In the genomic region with DNA sequence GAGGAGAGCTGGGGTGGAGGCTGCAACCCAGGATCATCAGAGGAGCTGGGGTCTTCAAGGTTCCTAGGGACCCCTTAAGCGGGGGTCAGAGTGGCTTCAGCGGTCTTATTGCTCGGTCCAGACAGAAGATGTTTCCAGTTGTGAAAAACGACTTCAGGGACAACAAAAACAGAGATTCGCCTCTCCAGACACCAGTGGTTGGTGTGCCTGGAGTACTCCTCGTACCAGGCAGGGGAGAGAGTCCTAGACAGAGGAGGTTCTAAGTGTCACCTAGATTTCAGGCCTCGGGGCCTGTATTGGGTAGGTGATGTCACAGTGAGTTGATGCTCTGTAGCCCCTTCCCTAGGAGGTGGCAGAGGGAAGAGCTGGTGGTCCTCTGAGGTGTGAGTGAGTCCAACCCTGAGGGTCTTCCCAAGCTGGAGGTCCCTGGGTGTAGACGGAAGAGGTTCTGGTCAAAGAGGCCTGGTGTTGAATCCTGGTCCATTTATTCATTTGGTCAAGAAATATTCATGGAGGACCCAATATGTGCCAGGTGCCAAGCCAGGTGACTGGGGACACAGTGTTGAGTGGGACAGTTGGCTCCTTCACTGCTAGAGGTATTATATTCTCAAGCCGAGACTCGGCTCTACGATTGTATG, we compare ENCODE assay signal across 13 cellular contexts. TPM values are rescaled to one million over a fixed set of nuclear protein-coding genes. Genes with fewer than 3 reads are reported as not detected.
A peak's percentile ranks its signal among the peaks of the same experiment; 100 is the strongest.
DNase-seq lines count a peak whose midpoint lies in the region; ATAC-seq and TF ChIP-seq lines count a peak whose summit lies in the region.
"Had no signal": no experiment of that assay in that cellular context is flagged by ENCODE, and none has a peak within 500 bp of the region (broad histone marks: within the 10 kb centered on the region; RNA-seq: fewer than 3 reads in every experiment).

No MANE protein-coding gene starts in this region.

- DNase-seq in activated CD4-positive, alpha-beta memory T cell treated with anti-CD3 and anti-CD28 coated beads for 36 hours: peak; percentile 4
- DNase-seq in activated CD4-positive, alpha-beta memory T cell treated with anti-CD3 and anti-CD28 coated beads, Interleukin-2, amount 10 ng/mL, durations not matched to agents 7 days and 5 days: no peak
- peak; percentile 53 for DNase-seq in Karpas-422
- peak; percentile 34 to 67 for DNase-seq in vagina (ENCODE audit: extremely low spot score in 2 of 2)
- no peak for DNase-seq in NCI-H2171 treated with DMSO at 0.1 percent for 48 hours (lab: John Stamatoyannopoulos, UW)
- DNase-seq in DMS 273 treated with DMSO at 0.1 percent for 48 hours (lab: John Stamatoyannopoulos, UW): no peak

- peak overlapping the region; percentile 38 for H3K9ac ChIP-seq in Karpas-422 (ENCODE audit: low read length)

- no peak for TF ChIP-seq POLR2A in vagina (IDR thresholded peaks at IDR 0.05)

- no peak overlapping the region for H3K4me3 Mint-ChIP-seq in activated CD4-positive, alpha-beta memory T cell treated with anti-CD3 and anti-CD28 coated beads for 36 hours
- no peak overlapping the region for H3K4me3 Mint-ChIP-seq in activated CD4-positive, alpha-beta memory T cell treated with anti-CD3 and anti-CD28 coated beads, Interleukin-2, amount 10 ng/mL, durations not matched to agents 7 days and 5 days
- H3K4me3 Mint-ChIP-seq in dendritic cell treated with granulocyte-macrophage colony-stimulating factor and Interleukin-4, amounts not matched to agents 40 ng/mL and 50 ng/mL, for 4 days: no peak overlapping the region
- H3K4me3 Mint-ChIP-seq: H9 had no signal

- H3K36me3 Mint-ChIP-seq in activated CD4-positive, alpha-beta memory T cell treated with anti-CD3 and anti-CD28 coated beads for 36 hours: no peaks in the 10 kb centered on the region
- H3K36me3 Mint-ChIP-seq in activated CD4-positive, alpha-beta memory T cell treated with anti-CD3 and anti-CD28 coated beads, Interleukin-2, amount 10 ng/mL, durations not matched to agents 7 days and 5 days (ENCODE audit: low read depth): no peaks in the 10 kb centered on the region
- H3K36me3 Mint-ChIP-seq in dendritic cell treated with granulocyte-macrophage colony-stimulating factor and Interleukin-4, amounts not matched to agents 40 ng/mL and 50 ng/mL, for 4 days (ENCODE audit: low read depth): no peaks in the 10 kb centered on the region

- H3K79me2 ChIP-seq in Karpas-422 (ENCODE audit: low read length): no peaks in the 10 kb centered on the region

- H3K9me3 ChIP-seq in Karpas-422 (ENCODE audit: low read length) (no peaks in the 10 kb centered on the region), vagina (no peaks in the 10 kb centered on the region)
- H3K9me3 ChIP-seq: SJSA1 had no signal

- no peak overlapping the region for H3K4me3 ChIP-seq in Karpas-422 (ENCODE audit: low read length)
- no peak overlapping the region for H3K4me3 ChIP-seq in vagina
- H3K4me3 ChIP-seq: PC-9, SJSA1 had no signal

- POLR2A ChIA-PET in activated CD4-positive, alpha-beta memory T cell treated with anti-CD3 and anti-CD28 coated beads for 36 hours (lab: Charles Lee): no interaction called here
- POLR2A ChIA-PET in activated CD4-positive, alpha-beta memory T cell treated with anti-CD3 and anti-CD28 coated beads, Interleukin-2, amount 10 ng/mL, durations not matched to agents 7 days and 5 days (lab: Charles Lee): interaction anchor here (0.6 to 2.1 kb wide), 7 partner anchors 28 to 305 kb away, joined by 3 to 13 read pairs (median 3); no protein-coding TSS in a partner anchor

- no peak for ATAC-seq in GM18909 (IDR thresholded peaks at IDR 0.05; ENCODE audit: poor library complexity, unreplicated experiment)

- H3K27ac Mint-ChIP-seq in activated CD4-positive, alpha-beta memory T cell treated with anti-CD3 and anti-CD28 coated beads for 36 hours: no peak overlapping the region
- H3K27ac Mint-ChIP-seq in activated CD4-positive, alpha-beta memory T cell treated with anti-CD3 and anti-CD28 coated beads, Interleukin-2, amount 10 ng/mL, durations not matched to agents 7 days and 5 days: no peak overlapping the region
- H3K27ac Mint-ChIP-seq in dendritic cell treated with granulocyte-macrophage colony-stimulating factor and Interleukin-4, amounts not matched to agents 40 ng/mL and 50 ng/mL, for 4 days: peak overlapping the region; percentile 67
- H3K27ac Mint-ChIP-seq: H9 had no signal

- no peaks in the 10 kb centered on the region for H4K20me1 ChIP-seq in Karpas-422 (ENCODE audit: insufficient read depth, low read depth, low read length)

- peak overlapping the region; percentile 69 for H3K4me2 ChIP-seq in Karpas-422 (ENCODE audit: low read depth, low read length, poor library complexity, severe bottlenecking)
- H3K4me2 ChIP-seq: PC-9 had no signal

- H3K9me3 Mint-ChIP-seq in activated CD4-positive, alpha-beta memory T cell treated with anti-CD3 and anti-CD28 coated beads for 36 hours: no peaks in the 10 kb centered on the region
- H3K9me3 Mint-ChIP-seq in activated CD4-positive, alpha-beta memory T cell treated with anti-CD3 and anti-CD28 coated beads, Interleukin-2, amount 10 ng/mL, durations not matched to agents 7 days and 5 days: no peaks in the 10 kb centered on the region
- H3K9me3 Mint-ChIP-seq in dendritic cell treated with granulocyte-macrophage colony-stimulating factor and Interleukin-4, amounts not matched to agents 40 ng/mL and 50 ng/mL, for 4 days: no peaks in the 10 kb centered on the region
- H3K9me3 Mint-ChIP-seq: H9 had no signal

- peaks cover 2% of the 10 kb centered on the region for H3K4me1 Mint-ChIP-seq in activated CD4-positive, alpha-beta memory T cell treated with anti-CD3 and anti-CD28 coated beads for 36 hours (ENCODE audit: low read depth)
- peaks cover 22% of the 10 kb centered on the region for H3K4me1 Mint-ChIP-seq in activated CD4-positive, alpha-beta memory T cell treated with anti-CD3 and anti-CD28 coated beads, Interleukin-2, amount 10 ng/mL, durations not matched to agents 7 days and 5 days
- H3K4me1 Mint-ChIP-seq in dendritic cell treated with granulocyte-macrophage colony-stimulating factor and Interleukin-4, amounts not matched to agents 40 ng/mL and 50 ng/mL, for 4 days (ENCODE audit: low read depth): peaks cover 42% of the 10 kb centered on the region
- H3K4me1 Mint-ChIP-seq: H9 had no signal

- intact Hi-C loops in activated CD4-positive, alpha-beta memory T cell treated with anti-CD3 and anti-CD28 coated beads for 36 hours (cut with micrococcal nuclease): no loop called here
- intact Hi-C loops in dendritic cell treated with granulocyte-macrophage colony-stimulating factor and Interleukin-4, amounts not matched to agents 40 ng/mL and 50 ng/mL, for 4 days (cut with micrococcal nuclease): loop anchor here (5.0 kb wide), 1 partner anchor 36 kb away; no protein-coding TSS in a partner anchor
- intact Hi-C loops in vagina (cut with DNase I): no loop called here

- H3K4me1 ChIP-seq in Karpas-422 (ENCODE audit: low read length): peaks cover 100% of the 10 kb centered on the region
- H3K4me1 ChIP-seq in vagina: no peaks in the 10 kb centered on the region
- H3K4me1 ChIP-seq: SJSA1 had no signal

- H3K9me2 ChIP-seq in Karpas-422 (replicated peaks; ENCODE audit: insufficient read depth, low read length): no peaks in the 10 kb centered on the region

- no peaks in the 10 kb centered on the region for H3K27me3 ChIP-seq in Karpas-422 (ENCODE audit: low read length)
- H3K27me3 ChIP-seq in vagina: no peaks in the 10 kb centered on the region
- H3K27me3 ChIP-seq: SJSA1 had no signal

- peaks cover 8% of the 10 kb centered on the region for H3K27me3 Mint-ChIP-seq in activated CD4-positive, alpha-beta memory T cell treated with anti-CD3 and anti-CD28 coated beads for 36 hours
- H3K27me3 Mint-ChIP-seq in activated CD4-positive, alpha-beta memory T cell treated with anti-CD3 and anti-CD28 coated beads, Interleukin-2, amount 10 ng/mL, durations not matched to agents 7 days and 5 days: peaks cover 35% of the 10 kb centered on the region
- peaks cover 2% of the 10 kb centered on the region for H3K27me3 Mint-ChIP-seq in dendritic cell treated with granulocyte-macrophage colony-stimulating factor and Interleukin-4, amounts not matched to agents 40 ng/mL and 50 ng/mL, for 4 days

- no peak overlapping the region for H2AFZ ChIP-seq in Karpas-422 (ENCODE audit: low read length)
- H2AFZ ChIP-seq: PC-9 had no signal

- H3K27ac ChIP-seq in Karpas-422 (ENCODE audit: low read length): peak overlapping the region; percentile 91
- no peak overlapping the region for H3K27ac ChIP-seq in vagina
- H3K27ac ChIP-seq: PC-9, SJSA1 had no signal

- CTCF ChIA-PET in activated CD4-positive, alpha-beta memory T cell treated with anti-CD3 and anti-CD28 coated beads for 36 hours (lab: Charles Lee): interaction anchor here (0.5 to 9.1 kb wide), 26 partner anchors 12 to 298 kb away, joined by 3 to 286 read pairs (median 7); no protein-coding TSS in a partner anchor
- CTCF ChIA-PET in activated CD4-positive, alpha-beta memory T cell treated with anti-CD3 and anti-CD28 coated beads, Interleukin-2, amount 10 ng/mL, durations not matched to agents 7 days and 5 days (lab: Charles Lee): interaction anchor here (0.6 to 10.3 kb wide), 43 partner anchors 9 to 202 kb away, joined by 3 to 235 read pairs (median 8); no protein-coding TSS in a partner anchor

- H3K36me3 ChIP-seq in Karpas-422 (ENCODE audit: insufficient read depth, low read length) (no peaks in the 10 kb centered on the region), vagina (no peaks in the 10 kb centered on the region)
- H3K36me3 ChIP-seq: SJSA1 had no signal

- no peak for TF ChIP-seq CTCF in vagina (IDR thresholded peaks at IDR 0.05)

RNA-seq across cellular contexts. Expression of a gene that starts 4.4 kb away (rescaled TPM):
- not detected for total RNA-seq in activated CD4-positive, alpha-beta memory T cell treated with anti-CD3 and anti-CD28 coated beads for 36 hours
- total RNA-seq in activated CD4-positive, alpha-beta memory T cell treated with anti-CD3 and anti-CD28 coated beads, Interleukin-2, amount 10 ng/mL, durations not matched to agents 7 days and 5 days: not detected
- total RNA-seq in Karpas-422 (2014; rRNA removed; shearing (Covaris generic); ENCODE audit: low replicate concordance): 1.1 and 8.3 TPM in 2 replicates
- 1.7 TPM for total RNA-seq in vagina
- total RNA-seq: H9, HT1080, IMR-90, PC-9, SJSA1 had no signal

Comparison
In these comparisons a context has a peak if more than half of its experiments do, and no peak if none do; other contexts are left out.
1. DNase-seq: peak in activated CD4-positive, alpha-beta memory T cell treated with anti-CD3 and anti-CD28 coated beads for 36 hours (single experiment), Karpas-422 (single experiment) and vagina (2 of 2); none in activated CD4-positive, alpha-beta memory T cell treated with anti-CD3 and anti-CD28 coated beads, Interleukin-2, amount 10 ng/mL, durations not matched to agents 7 days and 5 days (single experiment), NCI-H2171 treated with DMSO at 0.1 percent for 48 hours (single experiment) and DMS 273 treated with DMSO at 0.1 percent for 48 hours (single experiment).